19 cellular contexts compared by ENCODE assay signal in the genomic region with DNA sequence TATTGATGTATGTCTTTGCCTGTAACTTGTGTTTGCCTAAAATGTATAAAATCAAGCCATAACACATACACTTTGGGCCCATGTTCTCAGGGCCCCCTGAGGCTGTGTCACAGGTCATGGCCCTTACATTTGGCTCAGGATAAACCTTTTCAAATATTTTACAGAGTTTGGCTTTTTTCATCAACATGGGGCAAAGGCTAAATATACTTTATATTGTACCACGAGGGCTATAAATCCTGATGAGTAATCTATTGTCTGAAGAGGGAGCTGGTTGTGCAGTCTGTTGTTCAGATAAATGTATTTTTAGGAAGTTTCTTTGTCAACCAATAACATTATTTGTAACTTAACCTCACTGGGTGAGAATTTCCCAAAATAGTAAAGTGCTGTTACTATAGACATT.
"Had no signal": no experiment of that assay in that cellular context is flagged by ENCODE, and none has a peak within 500 bp of the region (broad histone marks: within the 10 kb centered on the region; RNA-seq: fewer than 3 reads in every experiment).

No MANE protein-coding gene starts in this region.

- ATAC-seq: activated CD4-positive, alpha-beta T cell treated with anti-CD3 and anti-CD28 coated beads for 36 hours; activated CD8-positive, alpha-beta memory T cell treated with anti-CD3 and anti-CD28 coated beads, Interleukin-2, amount 10 ng/mL, durations not matched to agents 7 days and 5 days; left lung; stimulated activated naive B cell treated with anti-CD40 and anti-IgM and Interleukin-4, amounts not matched to agents 10 μg/mL and 1 μg/mL and 100 μg/mL, for 72 hours had no signal

- H3K4me3 ChIP-seq: left lung, thyroid gland had no signal

- H3K9me3 ChIP-seq: left lung, neutrophil, thyroid gland had no signal

- H3K27ac ChIP-seq: left lung, neutrophil, thyroid gland had no signal

- DNase-seq: activated CD4-positive, alpha-beta memory T cell treated with anti-CD3 and anti-CD28 coated beads for 36 hours; activated CD4-positive, alpha-beta T cell treated with anti-CD3 and anti-CD28 coated beads for 36 hours; activated CD8-positive, alpha-beta memory T cell treated with anti-CD3 and anti-CD28 coated beads, Interleukin-2, amount 10 ng/mL, durations not matched to agents 7 days and 5 days; activated naive CD4-positive, alpha-beta T cell treated with anti-CD3 and anti-CD28 coated beads, Interleukin-2, amount 50 U/mL, for 16 hours; activated T-cell treated with anti-CD3 and anti-CD28 coated beads, Interleukin-2, amount 50 U/mL, for 24 hours; endodermal cell; erythroblast; hippocampal formation; left lung; naive B cell; retina; stimulated activated CD4-positive, alpha-beta T cell treated with anti-CD3 and anti-CD28 coated beads, Interleukin-2, amount 100 ng/mL, for 48 hours; stimulated activated naive B cell treated with anti-CD40 and anti-IgM and Interleukin-4, amounts not matched to agents 10 μg/mL and 1 μg/mL and 100 μg/mL, for 72 hours; thyroid gland had no signal

- H3K4me1 ChIP-seq: left lung, thyroid gland had no signal

- H3K27me3 ChIP-seq: left lung, neutrophil, thyroid gland had no signal

- FAIRE-seq: astrocyte, bronchial epithelial cell, keratinocyte, urothelium cell line had no signal

- H3K36me3 ChIP-seq: left lung, neutrophil, thyroid gland had no signal
